In the genomic region with DNA sequence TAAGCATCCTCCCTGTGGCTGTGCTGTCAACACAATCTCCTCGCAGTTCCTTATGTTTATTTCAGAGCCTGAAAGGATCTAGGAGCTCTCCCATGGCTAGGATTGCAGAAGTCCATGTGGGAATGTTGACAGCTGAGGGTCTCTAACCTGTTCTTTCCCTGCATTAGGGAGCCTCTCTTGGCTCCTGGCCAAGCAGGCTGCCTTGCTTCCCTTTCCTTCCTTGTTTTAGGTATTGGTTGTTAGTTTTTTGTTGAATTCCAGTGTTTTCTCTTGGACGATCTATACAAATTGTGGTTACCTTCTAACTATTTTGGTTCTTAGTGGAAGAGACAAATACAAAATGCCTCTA, we compare ENCODE assay signal across 24 cellular contexts.
"Had no signal": no experiment of that assay in that cellular context is flagged by ENCODE, and none has a peak within 500 bp of the region (broad histone marks: within the 10 kb centered on the region; RNA-seq: fewer than 3 reads in every experiment).

No MANE protein-coding gene starts in this region.

- DNase-seq: activated B cell treated with CpG ODN at 0.5 μM for 24 hours; activated CD4-positive, alpha-beta T cell treated with anti-CD3 and anti-CD28 coated beads for 1 hour; activated CD4-positive, alpha-beta T cell treated with anti-CD3 and anti-CD28 coated beads, Interleukin-2, amount 10 ng/mL, durations not matched to agents 24 days and 14 days; activated CD4-positive, alpha-beta T cell treated with anti-CD3 and anti-CD28 coated beads, Interleukin-2, amount 50 U/mL, for 48 hours; activated CD8-positive, alpha-beta memory T cell treated with anti-CD3 and anti-CD28 coated beads, Interleukin-2, amount 10 ng/mL, durations not matched to agents 7 days and 5 days; activated effector memory CD4-positive, alpha-beta T cell treated with Interleukin-2 at 50 U/mL for 16 hours; activated naive CD4-positive, alpha-beta T cell; activated T-cell treated with anti-CD3 and anti-CD28 coated beads, Interleukin-2, amount 50 U/mL, for 24 hours; anterior cingulate cortex; caudate nucleus; KG1; NCI-H1048; NCI-H146; NCI-H187 treated with DMSO at 0.1 percent for 48 hours; NCI-H2081 treated with DMSO at 0.1 percent for 48 hours; NCI-H345; NCI-H510A treated with DMSO at 0.1 percent for 48 hours; NCI-H82; PC-3; SHP77 treated with DMSO at 0.1 percent for 48 hours had no signal

- H3K27me3 Mint-ChIP-seq: activated B cell treated with CpG ODN at 0.5 μM for 24 hours; activated CD4-positive, alpha-beta T cell treated with anti-CD3 and anti-CD28 coated beads, Interleukin-2, amount 10 ng/mL, durations not matched to agents 24 days and 14 days; activated CD8-positive, alpha-beta memory T cell treated with anti-CD3 and anti-CD28 coated beads, Interleukin-2, amount 10 ng/mL, durations not matched to agents 7 days and 5 days; activated naive CD8-positive, alpha-beta T cell; activated T-cell treated with anti-CD3 and anti-CD28 coated beads, Interleukin-2, amount 50 U/mL, for 24 hours had no signal

- H3K4me3 Mint-ChIP-seq: activated B cell treated with CpG ODN at 0.5 μM for 24 hours; activated CD4-positive, alpha-beta T cell treated with anti-CD3 and anti-CD28 coated beads, Interleukin-2, amount 10 ng/mL, durations not matched to agents 24 days and 14 days; activated CD8-positive, alpha-beta memory T cell treated with anti-CD3 and anti-CD28 coated beads, Interleukin-2, amount 10 ng/mL, durations not matched to agents 7 days and 5 days; activated naive CD8-positive, alpha-beta T cell; activated T-cell treated with anti-CD3 and anti-CD28 coated beads, Interleukin-2, amount 50 U/mL, for 24 hours; activated T-helper 1 cell treated with anti-CD3 and anti-CD28 coated beads, Interleukin-12 subunit alpha, Interleukin-12 subunit beta, Interleukin-2, Interleukin-4 antibody, amounts not matched to agents 30 ng/mL and 10 ng/mL and 1 ng/mL, durations not matched to agents 14 hours and 24 hours and 36 hours; T-helper 1 cell treated with Interleukin-12 subunit alpha and Interleukin-12 subunit beta and Interleukin-4 antibody, amounts not matched to agents 30 μg/mL and 1 μg/mL, for 36 hours had no signal

- ATAC-seq: activated CD8-positive, alpha-beta memory T cell treated with anti-CD3 and anti-CD28 coated beads, Interleukin-2, amount 10 ng/mL, durations not matched to agents 7 days and 5 days; PC-3 had no signal

- H3K27ac Mint-ChIP-seq: activated B cell treated with CpG ODN at 0.5 μM for 24 hours; activated CD4-positive, alpha-beta T cell treated with anti-CD3 and anti-CD28 coated beads, Interleukin-2, amount 10 ng/mL, durations not matched to agents 24 days and 14 days; activated CD8-positive, alpha-beta memory T cell treated with anti-CD3 and anti-CD28 coated beads, Interleukin-2, amount 10 ng/mL, durations not matched to agents 7 days and 5 days; activated naive CD8-positive, alpha-beta T cell; activated T-cell treated with anti-CD3 and anti-CD28 coated beads, Interleukin-2, amount 50 U/mL, for 24 hours; activated T-helper 1 cell treated with anti-CD3 and anti-CD28 coated beads, Interleukin-12 subunit alpha, Interleukin-12 subunit beta, Interleukin-2, Interleukin-4 antibody, amounts not matched to agents 30 ng/mL and 10 ng/mL and 1 ng/mL, durations not matched to agents 14 hours and 24 hours and 36 hours; T-helper 1 cell treated with Interleukin-12 subunit alpha and Interleukin-12 subunit beta and Interleukin-4 antibody, amounts not matched to agents 30 μg/mL and 1 μg/mL, for 36 hours had no signal

- FAIRE-seq: TTC549 had no signal
